Comparison of ENCODE assay signal across 17 cellular contexts in the genomic region with DNA sequence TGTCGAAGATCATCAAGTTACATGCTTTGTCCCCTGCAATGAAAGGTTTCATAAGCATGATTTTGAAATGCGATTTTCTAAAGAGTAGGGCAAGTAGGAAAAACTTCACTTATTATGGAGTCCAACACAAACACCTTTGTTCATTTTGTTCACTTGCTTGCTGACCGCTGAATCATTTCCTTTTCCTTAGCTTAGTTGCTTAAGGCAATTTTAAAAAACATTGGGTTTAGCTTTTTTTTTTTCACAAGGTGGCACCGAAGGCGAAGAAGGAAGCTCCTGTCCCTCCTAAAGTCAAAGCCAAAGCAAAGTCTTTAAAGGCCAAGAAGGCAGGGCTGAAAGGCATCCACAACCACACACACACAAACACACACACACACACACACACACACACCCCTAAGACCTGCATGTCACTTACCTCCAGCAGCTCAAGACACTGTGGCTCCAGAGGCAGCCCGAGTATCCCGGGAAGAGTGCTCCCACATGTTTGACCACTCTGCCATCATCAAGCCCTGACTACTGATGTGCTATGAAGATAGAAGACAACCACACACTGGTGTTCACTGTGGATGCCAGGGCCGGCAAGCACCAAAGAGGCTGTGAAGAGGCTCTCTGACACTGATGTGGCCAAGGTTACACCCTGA. TPM values are rescaled to one million over a fixed set of nuclear protein-coding genes. Genes with fewer than 3 reads are reported as not detected.
A peak's percentile ranks its signal among the peaks of the same experiment; 100 is the strongest.
DNase-seq lines count a peak whose midpoint lies in the region; TF ChIP-seq lines count a peak whose summit lies in the region.
"Had no signal": no experiment of that assay in that cellular context is flagged by ENCODE, and none has a peak within 500 bp of the region (broad histone marks: within the 10 kb centered on the region; RNA-seq: fewer than 3 reads in every experiment).

No MANE protein-coding gene starts in this region.

- H3K27ac ChIP-seq in RWPE1 (peak overlapping the region; percentile 54), esophagus squamous epithelium (peak overlapping the region; percentile 39 to 71 (median 52)), skin epidermis (peak overlapping the region in 12 of 21 experiments; percentile 1 to 73 (median 43))
- H3K27ac ChIP-seq: cardiac muscle cell, SK-N-MC, upper lobe of right lung had no signal

- H3K4me1 ChIP-seq in esophagus squamous epithelium, result peaks cover 0 to 24% (median 7%) of the 10 kb centered on the region in 3 donors

- TF ChIP-seq POLR2A in esophagus squamous epithelium (IDR thresholded peaks at IDR 0.05), result no peak

- no peak for TF ChIP-seq CTCF in RWPE1 (conservative IDR thresholded peaks at IDR 0.05; ENCODE audit: low read depth)
- TF ChIP-seq CTCF in esophagus squamous epithelium (IDR thresholded peaks at IDR 0.05), result no peak

- no peaks in the 10 kb centered on the region for H3K9me3 Mint-ChIP-seq in T-helper 1 cell treated with Interleukin-12 subunit alpha and Interleukin-12 subunit beta and Interleukin-4 antibody, amounts not matched to agents 30 μg/mL and 1 μg/mL, for 36 hours
- H3K9me3 Mint-ChIP-seq: activated T-cell treated with anti-CD3 and anti-CD28 coated beads, Interleukin-2, amount 50 U/mL, for 4 hours had no signal

- H3K36me3 Mint-ChIP-seq in T-helper 1 cell treated with Interleukin-12 subunit alpha and Interleukin-12 subunit beta and Interleukin-4 antibody, amounts not matched to agents 30 μg/mL and 1 μg/mL, for 36 hours (ENCODE audit: low read depth), result no peaks in the 10 kb centered on the region

- WGBS in esophagus squamous epithelium, 2 donors, result 57 to 61% methylated on average over 7 to 8 of the region's 8 CpGs

- H3K4me3 ChIP-seq in esophagus squamous epithelium, result peak overlapping the region in 2 of 4 donors; percentile 2 to 36
- no peak overlapping the region for H3K4me3 ChIP-seq in skin epidermis
- H3K4me3 ChIP-seq: cardiac muscle cell, SK-N-MC, upper lobe of right lung had no signal

- H3K27me3 Mint-ChIP-seq in T-helper 1 cell treated with Interleukin-12 subunit alpha and Interleukin-12 subunit beta and Interleukin-4 antibody, amounts not matched to agents 30 μg/mL and 1 μg/mL, for 36 hours (ENCODE audit: low read depth), result peaks cover 3% of the 10 kb centered on the region

- peak overlapping the region; percentile 42 for H3K27ac Mint-ChIP-seq in T-helper 1 cell treated with Interleukin-12 subunit alpha and Interleukin-12 subunit beta and Interleukin-4 antibody, amounts not matched to agents 30 μg/mL and 1 μg/mL, for 36 hours

- POLR2A ChIA-PET in RWPE1 (lab: Yijun Ruan, JAX; ENCODE audit: low non-redundant PET), result interaction anchor here (0.6 to 0.7 kb wide), 2 partner anchors 13 to 19 kb away, joined by 3 to 4 read pairs; no protein-coding TSS in a partner anchor

- DNase-seq in T-helper 1 cell (no peak), RWPE1 (ENCODE audit: low spot score) (no peak), esophagus squamous epithelium (lab: John Stamatoyannopoulos, UW) (no peak), activated gamma-delta T cell treated with Interleukin-2 at 50 U/mL for 16 hours (no peak), DMS53 treated with DMSO at 0.1 percent for 48 hours (lab: John Stamatoyannopoulos, UW; ENCODE audit: unreplicated experiment) (no peak), NCI-H2227 treated with DMSO at 0.1 percent for 48 hours (lab: John Stamatoyannopoulos, UW) (no peak)
- DNase-seq: activated T-cell treated with anti-CD3 and anti-CD28 coated beads, Interleukin-2, amount 50 U/mL, for 4 hours; DMS153; GOT3; NCI-H1417 treated with DMSO at 0.1 percent for 48 hours; NCI-H69; small intestine; upper lobe of right lung had no signal

- CTCF ChIA-PET in RWPE1 (lab: Yijun Ruan, JAX), result interaction anchor here (0.6 kb wide), 2 partner anchors 181 to 432 kb away, joined by 3 read pairs; no protein-coding TSS in a partner anchor

- H3K27me3 ChIP-seq in esophagus squamous epithelium, result no peaks in the 10 kb centered on the region
- H3K27me3 ChIP-seq: cardiac muscle cell, upper lobe of right lung had no signal

- H3K9me3 ChIP-seq in esophagus squamous epithelium, result no peaks in the 10 kb centered on the region
- H3K9me3 ChIP-seq: upper lobe of right lung had no signal

- H3K36me3 ChIP-seq in esophagus squamous epithelium, result peaks cover 0 to 75% (median 6%) of the 10 kb centered on the region in 3 donors
- H3K36me3 ChIP-seq: cardiac muscle cell had no signal

- H3K4me3 Mint-ChIP-seq in T-helper 1 cell treated with Interleukin-12 subunit alpha and Interleukin-12 subunit beta and Interleukin-4 antibody, amounts not matched to agents 30 μg/mL and 1 μg/mL, for 36 hours, result no peak overlapping the region
- H3K4me3 Mint-ChIP-seq: activated T-cell treated with anti-CD3 and anti-CD28 coated beads, Interleukin-2, amount 50 U/mL, for 4 hours had no signal

- peaks cover 31% of the 10 kb centered on the region for H3K4me1 Mint-ChIP-seq in T-helper 1 cell treated with Interleukin-12 subunit alpha and Interleukin-12 subunit beta and Interleukin-4 antibody, amounts not matched to agents 30 μg/mL and 1 μg/mL, for 36 hours (ENCODE audit: low read depth)

- intact Hi-C loops in esophagus squamous epithelium (cut with DNase I), result loop anchor here (10.0 kb wide), 1 partner anchor 254 kb away; no protein-coding TSS in a partner anchor

RNA-seq across cellular contexts. Expression of a gene that starts 11.4 kb away (rescaled TPM):
- total RNA-seq in esophagus squamous epithelium, result 10 to 100 TPM; 22.5 to 59.0 (median 47.7) TPM

RNA-seq across cellular contexts. Expression of a gene that starts 18.2 kb away (rescaled TPM):
- 10 to 100 TPM in 2 of 4 donors, 1 to 10 TPM in 2; 7.6 to 20.4 (median 10.0) TPM for total RNA-seq in esophagus squamous epithelium
